Comparison of ENCODE assay signal across 17 cellular contexts in the genomic region with DNA sequence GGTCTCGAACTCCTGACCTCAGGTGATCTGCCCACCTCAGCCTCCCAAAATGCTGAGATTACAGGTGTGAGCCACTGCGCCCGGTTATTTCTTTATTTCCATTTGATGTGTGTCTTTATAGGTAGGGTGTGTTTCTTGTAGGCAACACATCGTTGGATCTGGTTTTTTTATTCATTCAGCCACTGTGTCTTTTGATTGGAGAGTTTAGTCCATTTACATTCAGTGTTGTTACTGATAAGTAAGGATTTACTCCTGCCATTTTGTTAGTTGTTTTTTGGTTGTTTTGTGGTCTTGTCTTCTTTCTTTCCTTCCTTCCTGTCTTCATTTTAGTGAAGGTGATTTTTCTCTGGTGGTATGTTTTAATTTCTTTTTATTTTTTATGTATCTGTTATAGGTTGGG.
"Had no signal": no experiment of that assay in that cellular context is flagged by ENCODE, and none has a peak within 500 bp of the region (broad histone marks: within the 10 kb centered on the region; RNA-seq: fewer than 3 reads in every experiment).

No MANE protein-coding gene starts in this region.

- H3K27ac Mint-ChIP-seq: stimulated activated memory B cell treated with anti-CD40 and anti-IgM and Interleukin-4, amounts not matched to agents 10 μg/mL and 1 μg/mL and 100 μg/mL, for 72 hours; T-cell; WTC11 had no signal

- H3K36me3 Mint-ChIP-seq: natural killer cell had no signal

- H3K27me3 Mint-ChIP-seq: stimulated activated memory B cell treated with anti-CD40 and anti-IgM and Interleukin-4, amounts not matched to agents 10 μg/mL and 1 μg/mL and 100 μg/mL, for 72 hours; T-cell had no signal

- H3K9me3 ChIP-seq: adrenal gland, esophagus muscularis mucosa, SJCRH30, upper lobe of left lung had no signal

- H3K27ac ChIP-seq: adrenal gland, esophagus muscularis mucosa, left ventricle myocardium inferior, SJCRH30, upper lobe of left lung had no signal

- H3K4me3 Mint-ChIP-seq: natural killer cell; stimulated activated memory B cell treated with anti-CD40 and anti-IgM and Interleukin-4, amounts not matched to agents 10 μg/mL and 1 μg/mL and 100 μg/mL, for 72 hours; T-cell; WTC11 had no signal

- H3K27me3 ChIP-seq: adrenal gland, esophagus muscularis mucosa, SJCRH30, upper lobe of left lung had no signal

- H3K4me1 ChIP-seq: SJCRH30 had no signal

- DNase-seq: activated CD4-positive, alpha-beta T cell treated with anti-CD3 and anti-CD28 coated beads, Interleukin-2, amount 50 U/mL, for 4 hours; activated gamma-delta T cell; adrenal gland; central memory CD4-positive, alpha-beta T cell; hypothalamus; left ventricle myocardium inferior; natural killer cell; SJCRH30; small intestine; stimulated activated CD4-positive, alpha-beta T cell treated with anti-CD3 and anti-CD28 coated beads, Interleukin-2, amount 100 ng/mL, for 24 hours; T-cell; T1000; upper lobe of left lung had no signal

- H3K4me3 ChIP-seq: adrenal gland, esophagus muscularis mucosa, left ventricle myocardium inferior, SJCRH30, upper lobe of left lung had no signal

- H3K9me3 Mint-ChIP-seq: stimulated activated memory B cell treated with anti-CD40 and anti-IgM and Interleukin-4, amounts not matched to agents 10 μg/mL and 1 μg/mL and 100 μg/mL, for 72 hours; T-cell; WTC11 had no signal

- ATAC-seq: natural killer cell; sciatic nerve; stimulated activated memory B cell treated with anti-CD40 and anti-IgM and Interleukin-4, amounts not matched to agents 10 μg/mL and 1 μg/mL and 100 μg/mL, for 72 hours; T-cell; WTC11 had no signal
